In the genomic region with DNA sequence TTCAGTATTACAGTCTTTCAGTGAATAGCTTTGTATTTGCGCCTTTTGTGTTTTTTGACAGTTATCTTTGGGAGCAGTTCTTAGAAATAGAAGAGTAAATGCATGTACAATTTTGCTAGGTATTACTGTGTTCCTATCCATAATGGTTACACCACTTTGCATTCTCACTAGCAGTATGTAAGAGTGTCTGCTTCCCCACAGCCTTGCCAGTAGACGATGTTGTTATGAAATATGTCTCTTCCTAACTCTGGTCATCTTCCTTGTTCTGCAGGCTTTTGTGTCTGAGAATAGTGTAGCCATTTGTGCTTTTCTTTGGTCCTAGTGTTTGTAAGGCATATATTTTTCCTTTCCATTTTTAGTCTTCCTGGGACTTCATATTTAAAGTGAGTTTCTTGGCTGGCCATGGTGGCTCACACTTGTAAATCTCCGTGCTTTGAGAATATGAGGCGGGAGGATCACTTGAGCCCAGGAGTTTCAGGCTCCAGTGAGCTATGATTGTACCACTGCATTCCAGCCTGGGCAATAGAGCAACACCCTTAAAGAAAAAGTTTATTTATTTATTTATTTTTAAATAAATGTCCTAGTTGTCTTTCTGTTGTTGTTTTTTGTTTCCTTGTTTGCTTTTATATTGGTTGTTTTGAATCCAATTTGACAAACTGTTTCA, we compare ENCODE assay signal across 27 cellular contexts.
DNase-seq lines count a peak whose midpoint lies in the region; ATAC-seq and TF ChIP-seq lines count a peak whose summit lies in the region.
"Had no signal": no experiment of that assay in that cellular context is flagged by ENCODE, and none has a peak within 500 bp of the region (broad histone marks: within the 10 kb centered on the region; RNA-seq: fewer than 3 reads in every experiment).

No MANE protein-coding gene starts in this region.

- TF ChIP-seq EP300 in sigmoid colon (IDR thresholded peaks at IDR 0.05), result no peak

- 72 to 76% methylated on average over 4 of the region's 4 CpGs for WGBS in GM23248 (ENCODE audit: low coverage in 1 of 2, low lambda C conversion rate in 2 of 2, missing lambda C conversion rate in 2 of 2), 2 experiments
- WGBS in sigmoid colon, 2 donors, result 91 to 95% methylated on average over 4 of the region's 4 CpGs
- WGBS in spleen, 5 donors, result 80 to 90% (median 85%) methylated on average over 4 of the region's 4 CpGs

- no peaks in the 10 kb centered on the region for H3K9me2 ChIP-seq in GM23248 (ENCODE audit: insufficient read depth)

- no peak overlapping the region for H3K4me2 ChIP-seq in GM23248 (ENCODE audit: unreplicated experiment)

- H3K9me3 ChIP-seq in GM23248 (ENCODE audit: low read depth) (no peaks in the 10 kb centered on the region), sigmoid colon (no peaks in the 10 kb centered on the region), spleen (peaks cover 0 to 16% (median 5%) of the 10 kb centered on the region in 8 donors)
- H3K9me3 ChIP-seq: adrenal gland, uterus had no signal

- H4K20me1 ChIP-seq in GM23248 (ENCODE audit: insufficient read depth), result no peaks in the 10 kb centered on the region

- no peak overlapping the region for H2AFZ ChIP-seq in GM23248

- H3K27ac ChIP-seq in GM23248 (no peak overlapping the region), sigmoid colon (peak overlapping the region in 3 of 4 donors; percentile 7 to 55 (median 44)), spleen (no peak overlapping the region)
- H3K27ac ChIP-seq: adrenal gland, C4-2B, cardiac muscle cell, suprapubic skin had no signal

- TF ChIP-seq CTCF in fibroblast of villous mesenchyme (IDR thresholded peaks at IDR 0.05; ENCODE audit: insufficient read depth, low read depth, low read length) (no peak), sigmoid colon (IDR thresholded peaks at IDR 0.05) (no peak), spleen (IDR thresholded peaks at IDR 0.05 in 8 of 11, conservative IDR thresholded peaks at IDR 0.05 in 3 of 11) (no peak)

- TF ChIP-seq POLR2A in sigmoid colon (IDR thresholded peaks at IDR 0.05) (no peak), spleen (IDR thresholded peaks at IDR 0.05) (no peak)

- intact Hi-C loops in sigmoid colon (cut with DNase I), result no loop called here
- intact Hi-C loops in spleen (cut with DNase I; ENCODE audit: low total_unique reads), result no loop called here

- H3K79me2 ChIP-seq in GM23248 (ENCODE audit: insufficient read depth), result peaks cover 35% of the 10 kb centered on the region

- in situ Hi-C loops in GM23248 (cut with MboI), result no loop called here

- peaks cover 5% of the 10 kb centered on the region; the same call in 1 of the 2 replicates for H3F3A ChIP-seq in GM23248 (ENCODE audit: insufficient read depth)

- peak; percentile 26 for DNase-seq in GM23248
- peak; percentile 14 to 30 for DNase-seq in NOMO-1 (lab: John Stamatoyannopoulos, UW; ENCODE audit: unreplicated experiment in 2 of 2)
- DNase-seq in fibroblast of villous mesenchyme (ENCODE audit: low read depth), result peak; percentile 29
- DNase-seq in sigmoid colon, result no peak
- no peak for DNase-seq in spleen
- DNase-seq in NAMALWA (ENCODE audit: low spot score), result no peak
- no peak for DNase-seq in SHP77 (lab: John Stamatoyannopoulos, UW)
- DNase-seq: activated CD8-positive, alpha-beta memory T cell treated with anti-CD3 and anti-CD28 coated beads for 24 hours; activated naive CD4-positive, alpha-beta T cell; activated T-cell treated with anti-CD3 and anti-CD28 coated beads, Interleukin-2, amount 50 U/mL, for 24 hours; adrenal gland; dermis blood vessel endothelial cell; glutamatergic neuron; kidney glomerular epithelial cell; mesenchymal stem cell; naive B cell; NCI-H1417; NCI-H446; retina; SHP77 treated with DMSO at 0.1 percent for 48 hours; stimulated activated CD4-positive, alpha-beta T cell treated with anti-CD3 and anti-CD28 coated beads, Interleukin-4, amount 100 ng/mL, for 24 hours; stimulated activated naive B cell treated with anti-CD40 and anti-IgM and Interleukin-4, amounts not matched to agents 10 μg/mL and 1 μg/mL and 100 μg/mL, for 72 hours; uterus had no signal

- ATAC-seq in HG02588 (IDR thresholded peaks at IDR 0.05; ENCODE audit: unreplicated experiment), result no peak
- ATAC-seq: stimulated activated naive B cell treated with anti-CD40 and anti-IgM and Interleukin-4, amounts not matched to agents 10 μg/mL and 1 μg/mL and 100 μg/mL, for 72 hours had no signal

- no peaks in the 10 kb centered on the region for H3K27me3 ChIP-seq in GM23248 (replicated peaks; ENCODE audit: insufficient read depth)
- no peaks in the 10 kb centered on the region for H3K27me3 ChIP-seq in sigmoid colon
- no peaks in the 10 kb centered on the region for H3K27me3 ChIP-seq in spleen (replicated peaks in 1 of 7)
- H3K27me3 ChIP-seq: adrenal gland, cardiac muscle cell, suprapubic skin, uterus had no signal

- H3K36me3 ChIP-seq in GM23248 (ENCODE audit: low read depth), result no peaks in the 10 kb centered on the region
- no peaks in the 10 kb centered on the region for H3K36me3 ChIP-seq in sigmoid colon
- H3K36me3 ChIP-seq in spleen, result peaks cover 0 to 37% (median 0%) of the 10 kb centered on the region in 6 donors
- H3K36me3 ChIP-seq: adrenal gland, cardiac muscle cell, uterus had no signal

- peaks cover 3% of the 10 kb centered on the region for H3K4me1 ChIP-seq in GM23248 (ENCODE audit: insufficient read depth)
- peaks cover 0 to 28% (median 10%) of the 10 kb centered on the region in 4 donors for H3K4me1 ChIP-seq in sigmoid colon
- H3K4me1 ChIP-seq in spleen, result peaks cover 0 to 20% (median 9%) of the 10 kb centered on the region in 6 donors

- H3K9ac ChIP-seq in GM23248, result no peak overlapping the region

- H3K4me3 ChIP-seq in GM23248 (no peak overlapping the region), fibroblast of villous mesenchyme (ENCODE audit: low read depth, low read length) (no peak overlapping the region), sigmoid colon (no peak overlapping the region), spleen (no peak overlapping the region)
- H3K4me3 ChIP-seq: adrenal gland, cardiac muscle cell, suprapubic skin, uterus had no signal

Comparison
In these comparisons a context has a peak if more than half of its experiments do, and no peak if none do; other contexts are left out.
1. DNase-seq: peak in GM23248 (single experiment), NOMO-1 (2 of 2) and fibroblast of villous mesenchyme (single experiment); none in sigmoid colon (single experiment), spleen (single experiment), NAMALWA (single experiment) and SHP77 (0 of 2).
2. H3K27ac ChIP-seq: peak in sigmoid colon (3 of 4); none in GM23248 (single experiment) and spleen (0 of 8).